1 cellular context compared by ENCODE assay signal in genomic region chr7:104923010-104923421, GRCh38.
TF ChIP-seq lines count a peak whose summit lies in the region.

No MANE protein-coding gene starts in this region.

TF ChIP-seq in HepG2, 621 proteins besides CTCF, POLR2A, EP300 and RAD21 (continued from another document and continues in another):
- no peak for TF ChIP-seq ZNF577 (CRISPR knock-in tag; IDR thresholded peaks at IDR 0.05; ENCODE audit: borderline replicate concordance, low read depth)
- TF ChIP-seq SRF (IDR thresholded peaks at IDR 0.05; ENCODE audit: low read depth, low read length), result no peak
- TF ChIP-seq TFDP1 (CRISPR knock-in tag; IDR thresholded peaks at IDR 0.05; ENCODE audit: borderline replicate concordance), result no peak
- no peak for TF ChIP-seq ZNF607 (CRISPR knock-in tag; IDR thresholded peaks at IDR 0.05; ENCODE audit: borderline replicate concordance)
- no peak for TF ChIP-seq SP1 (IDR thresholded peaks at IDR 0.05)
- no peak for TF ChIP-seq SP1 (CRISPR knock-in tag; IDR thresholded peaks at IDR 0.05)
- TF ChIP-seq SNAI1 (CRISPR knock-in tag; IDR thresholded peaks at IDR 0.05; ENCODE audit: borderline replicate concordance), result no peak
- TF ChIP-seq ZNF432 (CRISPR knock-in tag; IDR thresholded peaks at IDR 0.05; ENCODE audit: borderline replicate concordance), result no peak
- peak; percentile 35; the same call in 1 of the 2 replicates for TF ChIP-seq MXD4 (CRISPR knock-in tag; IDR thresholded peaks at IDR 0.05)
- TF ChIP-seq NR2F6 (IDR thresholded peaks at IDR 0.05), result 0 out of 2 replicates have a peak, but pooled peaks have one; percentile 8
- TF ChIP-seq NR2F6 (CRISPR knock-in tag; IDR thresholded peaks at IDR 0.05), result peak; percentile 53; the same call in 1 of the 2 replicates
- no peak for TF ChIP-seq ZNF101 (CRISPR knock-in tag; IDR thresholded peaks at IDR 0.05; ENCODE audit: borderline replicate concordance, low read depth)
- 0 out of 2 replicates have a peak, but pooled peaks have one; percentile 29 for TF ChIP-seq TBX2 (CRISPR knock-in tag; IDR thresholded peaks at IDR 0.05; ENCODE audit: borderline replicate concordance)
- no peak for TF ChIP-seq ZNF619 (CRISPR knock-in tag; IDR thresholded peaks at IDR 0.05)
- TF ChIP-seq ZBTB33 (CRISPR knock-in tag; IDR thresholded peaks at IDR 0.05), result 0 out of 2 replicates have a peak, but pooled peaks have one; percentile 12
- TF ChIP-seq ZNF546 (CRISPR knock-in tag; conservative IDR thresholded peaks at IDR 0.05), result no peak
- no peak for TF ChIP-seq SIN3B (IDR thresholded peaks at IDR 0.05; ENCODE audit: low read length)
- no peak for TF ChIP-seq NFAT5 (CRISPR knock-in tag; IDR thresholded peaks at IDR 0.05)
- no peak for TF ChIP-seq PBX3 (CRISPR knock-in tag; IDR thresholded peaks at IDR 0.05; ENCODE audit: borderline replicate concordance)
- no peak for TF ChIP-seq SETDB1 (CRISPR knock-in tag; IDR thresholded peaks at IDR 0.05; ENCODE audit: borderline replicate concordance)
- peak; percentile 80; the same call in 1 of the 2 replicates for TF ChIP-seq TGIF2 (CRISPR knock-in tag; IDR thresholded peaks at IDR 0.05)
- TF ChIP-seq ZNF879 (CRISPR knock-in tag; IDR thresholded peaks at IDR 0.05), result no peak
- TF ChIP-seq SNAPC4 (CRISPR knock-in tag; IDR thresholded peaks at IDR 0.05), result no peak
- 0 out of 2 replicates have a peak, but pooled peaks have one; percentile 33 for TF ChIP-seq HBP1 (CRISPR knock-in tag; IDR thresholded peaks at IDR 0.05; ENCODE audit: low read depth)
- TF ChIP-seq RCOR2 (CRISPR knock-in tag; IDR thresholded peaks at IDR 0.05), result no peak
- no peak; the same call in 1 of the 2 replicates for TF ChIP-seq FOXO1 (CRISPR knock-in tag; IDR thresholded peaks at IDR 0.05)
- no peak for TF ChIP-seq E2F5 (CRISPR knock-in tag; conservative IDR thresholded peaks at IDR 0.05)
- TF ChIP-seq HOXA9 (CRISPR knock-in tag; IDR thresholded peaks at IDR 0.05; ENCODE audit: borderline replicate concordance), result no peak
- peak; percentile 32; the same call in 1 of the 2 replicates for TF ChIP-seq ZNF652 (CRISPR knock-in tag; IDR thresholded peaks at IDR 0.05; ENCODE audit: borderline replicate concordance, low read depth)
- TF ChIP-seq HNF1B (CRISPR knock-in tag; IDR thresholded peaks at IDR 0.05), result peak; percentile 38; the same call in 1 of the 2 replicates
- TF ChIP-seq HNF4A (CRISPR knock-in tag; IDR thresholded peaks at IDR 0.05), result no peak
- no peak for TF ChIP-seq ZNF20 (CRISPR knock-in tag; IDR thresholded peaks at IDR 0.05)
- TF ChIP-seq ZNF580 (CRISPR knock-in tag; IDR thresholded peaks at IDR 0.05; ENCODE audit: borderline replicate concordance, low read depth), result peak; percentile 64; the same call in 1 of the 2 replicates
- no peak for TF ChIP-seq ZSCAN22 (CRISPR knock-in tag; IDR thresholded peaks at IDR 0.05)
- TF ChIP-seq KDM2A (CRISPR knock-in tag; IDR thresholded peaks at IDR 0.05; ENCODE audit: borderline replicate concordance, low read depth), result peak; percentile 40; the same call in 1 of the 2 replicates
- TF ChIP-seq ZNF766 (CRISPR knock-in tag; IDR thresholded peaks at IDR 0.05; ENCODE audit: borderline replicate concordance), result no peak
- TF ChIP-seq DNMT1 (CRISPR knock-in tag; IDR thresholded peaks at IDR 0.05), result no peak
- no peak for TF ChIP-seq ZNF143 (CRISPR knock-in tag; IDR thresholded peaks at IDR 0.05)
- TF ChIP-seq HMG20B (CRISPR knock-in tag; conservative IDR thresholded peaks at IDR 0.05), result no peak
- no peak for TF ChIP-seq ZSCAN20 (CRISPR knock-in tag; IDR thresholded peaks at IDR 0.05; ENCODE audit: borderline replicate concordance)
- TF ChIP-seq ZNF558 (CRISPR knock-in tag; IDR thresholded peaks at IDR 0.05; ENCODE audit: borderline replicate concordance), result no peak
- TF ChIP-seq RXRB (CRISPR knock-in tag; IDR thresholded peaks at IDR 0.05; ENCODE audit: borderline replicate concordance), result peak; percentile 25; the same call in 1 of the 2 replicates
- TF ChIP-seq GABPA (IDR thresholded peaks at IDR 0.05; ENCODE audit: low read depth, low read length), result no peak
- TF ChIP-seq GABPA (CRISPR knock-in tag; IDR thresholded peaks at IDR 0.05; ENCODE audit: low read depth), result no peak
- no peak for TF ChIP-seq REPIN1 (CRISPR knock-in tag; IDR thresholded peaks at IDR 0.05; ENCODE audit: borderline replicate concordance, low read depth)
- 0 out of 2 replicates have a peak, but pooled peaks have one; percentile 40 for TF ChIP-seq MIER3 (CRISPR knock-in tag; IDR thresholded peaks at IDR 0.05; ENCODE audit: borderline replicate concordance)
- no peak for TF ChIP-seq MED8 (CRISPR knock-in tag; IDR thresholded peaks at IDR 0.05; ENCODE audit: insufficient replicate concordance)
- TF ChIP-seq ZNF24 (IDR thresholded peaks at IDR 0.05), result no peak
